1 cellular context compared by ENCODE assay signal in genomic region chr4:113762061-113762850, GRCh38.
TF ChIP-seq lines count a peak whose summit lies in the region.

No MANE protein-coding gene starts in this region.

TF ChIP-seq in WTC11, 78 proteins besides CTCF, POLR2A, EP300 and RAD21 (continued from another document):
- TF ChIP-seq ARID4B (CRISPR knock-in tag; IDR thresholded peaks at IDR 0.05; ENCODE audit: borderline replicate concordance), result 0 out of 2 replicates have a peak, but pooled peaks have one; percentile 28
- TF ChIP-seq, protein P1, sequence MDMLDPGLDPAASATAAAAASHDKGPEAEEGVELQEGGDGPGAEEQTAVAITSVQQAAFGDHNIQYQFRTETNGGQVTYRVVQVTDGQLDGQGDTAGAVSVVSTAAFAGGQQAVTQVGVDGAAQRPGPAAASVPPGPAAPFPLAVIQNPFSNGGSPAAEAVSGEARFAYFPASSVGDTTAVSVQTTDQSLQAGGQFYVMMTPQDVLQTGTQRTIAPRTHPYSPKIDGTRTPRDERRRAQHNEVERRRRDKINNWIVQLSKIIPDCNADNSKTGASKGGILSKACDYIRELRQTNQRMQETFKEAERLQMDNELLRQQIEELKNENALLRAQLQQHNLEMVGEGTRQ (CRISPR knock-in tag; IDR thresholded peaks at IDR 0.05), result peak; percentile 98
- no peak for TF ChIP-seq ZNF671 (CRISPR knock-in tag; IDR thresholded peaks at IDR 0.05)
- peak; percentile 97 for TF ChIP-seq USF1 (CRISPR knock-in tag; IDR thresholded peaks at IDR 0.05)
- no peak for TF ChIP-seq FOXJ3 (CRISPR knock-in tag; IDR thresholded peaks at IDR 0.05; ENCODE audit: borderline replicate concordance)
- no peak for TF ChIP-seq ZBTB43 (CRISPR knock-in tag; IDR thresholded peaks at IDR 0.05)
- 0 out of 2 replicates have a peak, but pooled peaks have one; percentile 3 for TF ChIP-seq ZNF423 (CRISPR knock-in tag; IDR thresholded peaks at IDR 0.05)
- TF ChIP-seq ELF4 (CRISPR knock-in tag; IDR thresholded peaks at IDR 0.05; ENCODE audit: low read depth), result no peak
- peak; percentile 45; the same call in 1 of the 2 replicates for TF ChIP-seq MAX (CRISPR knock-in tag; IDR thresholded peaks at IDR 0.05)
- no peak for TF ChIP-seq ATF1 (CRISPR knock-in tag; IDR thresholded peaks at IDR 0.05)
- TF ChIP-seq ZNF416 (CRISPR knock-in tag; IDR thresholded peaks at IDR 0.05), result no peak
- TF ChIP-seq MXD4 (CRISPR knock-in tag; IDR thresholded peaks at IDR 0.05; ENCODE audit: borderline replicate concordance), result no peak
- no peak for TF ChIP-seq ZNF232 (CRISPR knock-in tag; IDR thresholded peaks at IDR 0.05)
- TF ChIP-seq, protein P2, sequence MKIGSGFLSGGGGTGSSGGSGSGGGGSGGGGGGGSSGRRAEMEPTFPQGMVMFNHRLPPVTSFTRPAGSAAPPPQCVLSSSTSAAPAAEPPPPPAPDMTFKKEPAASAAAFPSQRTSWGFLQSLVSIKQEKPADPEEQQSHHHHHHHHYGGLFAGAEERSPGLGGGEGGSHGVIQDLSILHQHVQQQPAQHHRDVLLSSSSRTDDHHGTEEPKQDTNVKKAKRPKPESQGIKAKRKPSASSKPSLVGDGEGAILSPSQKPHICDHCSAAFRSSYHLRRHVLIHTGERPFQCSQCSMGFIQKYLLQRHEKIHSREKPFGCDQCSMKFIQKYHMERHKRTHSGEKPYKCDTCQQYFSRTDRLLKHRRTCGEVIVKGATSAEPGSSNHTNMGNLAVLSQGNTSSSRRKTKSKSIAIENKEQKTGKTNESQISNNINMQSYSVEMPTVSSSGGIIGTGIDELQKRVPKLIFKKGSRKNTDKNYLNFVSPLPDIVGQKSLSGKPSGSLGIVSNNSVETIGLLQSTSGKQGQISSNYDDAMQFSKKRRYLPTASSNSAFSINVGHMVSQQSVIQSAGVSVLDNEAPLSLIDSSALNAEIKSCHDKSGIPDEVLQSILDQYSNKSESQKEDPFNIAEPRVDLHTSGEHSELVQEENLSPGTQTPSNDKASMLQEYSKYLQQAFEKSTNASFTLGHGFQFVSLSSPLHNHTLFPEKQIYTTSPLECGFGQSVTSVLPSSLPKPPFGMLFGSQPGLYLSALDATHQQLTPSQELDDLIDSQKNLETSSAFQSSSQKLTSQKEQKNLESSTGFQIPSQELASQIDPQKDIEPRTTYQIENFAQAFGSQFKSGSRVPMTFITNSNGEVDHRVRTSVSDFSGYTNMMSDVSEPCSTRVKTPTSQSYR (CRISPR knock-in tag; IDR thresholded peaks at IDR 0.05), result no peak
- TF ChIP-seq CBFB (CRISPR knock-in tag; IDR thresholded peaks at IDR 0.05; ENCODE audit: low read depth), result no peak
- TF ChIP-seq OVOL2 (CRISPR knock-in tag; IDR thresholded peaks at IDR 0.05; ENCODE audit: borderline replicate concordance), result no peak
- no peak for TF ChIP-seq ESRRA (CRISPR knock-in tag; IDR thresholded peaks at IDR 0.05; ENCODE audit: borderline replicate concordance)
- no peak; the same call in 1 of the 2 replicates for TF ChIP-seq GABPB1 (CRISPR knock-in tag; IDR thresholded peaks at IDR 0.05)
- no peak for TF ChIP-seq EMX1 (CRISPR knock-in tag; IDR thresholded peaks at IDR 0.05)
- no peak for TF ChIP-seq ZBTB21 (CRISPR knock-in tag; IDR thresholded peaks at IDR 0.05; ENCODE audit: borderline replicate concordance)
- TF ChIP-seq NR3C1 (CRISPR knock-in tag; conservative IDR thresholded peaks at IDR 0.05; ENCODE audit: low read depth), result no peak
- no peak for TF ChIP-seq ZSCAN18 (CRISPR knock-in tag; IDR thresholded peaks at IDR 0.05)
- TF ChIP-seq HMGA2 (CRISPR knock-in tag; IDR thresholded peaks at IDR 0.05), result no peak
- no peak for TF ChIP-seq MYBL2 (CRISPR knock-in tag; IDR thresholded peaks at IDR 0.05)
- no peak for TF ChIP-seq ATF6 (CRISPR knock-in tag; IDR thresholded peaks at IDR 0.05)
- TF ChIP-seq, protein P3, sequence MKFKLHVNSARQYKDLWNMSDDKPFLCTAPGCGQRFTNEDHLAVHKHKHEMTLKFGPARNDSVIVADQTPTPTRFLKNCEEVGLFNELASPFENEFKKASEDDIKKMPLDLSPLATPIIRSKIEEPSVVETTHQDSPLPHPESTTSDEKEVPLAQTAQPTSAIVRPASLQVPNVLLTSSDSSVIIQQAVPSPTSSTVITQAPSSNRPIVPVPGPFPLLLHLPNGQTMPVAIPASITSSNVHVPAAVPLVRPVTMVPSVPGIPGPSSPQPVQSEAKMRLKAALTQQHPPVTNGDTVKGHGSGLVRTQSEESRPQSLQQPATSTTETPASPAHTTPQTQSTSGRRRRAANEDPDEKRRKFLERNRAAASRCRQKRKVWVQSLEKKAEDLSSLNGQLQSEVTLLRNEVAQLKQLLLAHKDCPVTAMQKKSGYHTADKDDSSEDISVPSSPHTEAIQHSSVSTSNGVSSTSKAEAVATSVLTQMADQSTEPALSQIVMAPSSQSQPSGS (CRISPR knock-in tag; IDR thresholded peaks at IDR 0.05; ENCODE audit: borderline replicate concordance, low read depth), result no peak
- TF ChIP-seq PRRX2 (CRISPR knock-in tag; IDR thresholded peaks at IDR 0.05), result no peak
- TF ChIP-seq, protein P4, sequence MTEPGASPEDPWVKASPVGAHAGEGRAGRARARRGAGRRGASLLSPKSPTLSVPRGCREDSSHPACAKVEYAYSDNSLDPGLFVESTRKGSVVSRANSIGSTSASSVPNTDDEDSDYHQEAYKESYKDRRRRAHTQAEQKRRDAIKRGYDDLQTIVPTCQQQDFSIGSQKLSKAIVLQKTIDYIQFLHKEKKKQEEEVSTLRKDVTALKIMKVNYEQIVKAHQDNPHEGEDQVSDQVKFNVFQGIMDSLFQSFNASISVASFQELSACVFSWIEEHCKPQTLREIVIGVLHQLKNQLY (CRISPR knock-in tag; IDR thresholded peaks at IDR 0.05), result no peak
- no peak for TF ChIP-seq ZNF121 (CRISPR knock-in tag; IDR thresholded peaks at IDR 0.05)
- TF ChIP-seq, protein P5, sequence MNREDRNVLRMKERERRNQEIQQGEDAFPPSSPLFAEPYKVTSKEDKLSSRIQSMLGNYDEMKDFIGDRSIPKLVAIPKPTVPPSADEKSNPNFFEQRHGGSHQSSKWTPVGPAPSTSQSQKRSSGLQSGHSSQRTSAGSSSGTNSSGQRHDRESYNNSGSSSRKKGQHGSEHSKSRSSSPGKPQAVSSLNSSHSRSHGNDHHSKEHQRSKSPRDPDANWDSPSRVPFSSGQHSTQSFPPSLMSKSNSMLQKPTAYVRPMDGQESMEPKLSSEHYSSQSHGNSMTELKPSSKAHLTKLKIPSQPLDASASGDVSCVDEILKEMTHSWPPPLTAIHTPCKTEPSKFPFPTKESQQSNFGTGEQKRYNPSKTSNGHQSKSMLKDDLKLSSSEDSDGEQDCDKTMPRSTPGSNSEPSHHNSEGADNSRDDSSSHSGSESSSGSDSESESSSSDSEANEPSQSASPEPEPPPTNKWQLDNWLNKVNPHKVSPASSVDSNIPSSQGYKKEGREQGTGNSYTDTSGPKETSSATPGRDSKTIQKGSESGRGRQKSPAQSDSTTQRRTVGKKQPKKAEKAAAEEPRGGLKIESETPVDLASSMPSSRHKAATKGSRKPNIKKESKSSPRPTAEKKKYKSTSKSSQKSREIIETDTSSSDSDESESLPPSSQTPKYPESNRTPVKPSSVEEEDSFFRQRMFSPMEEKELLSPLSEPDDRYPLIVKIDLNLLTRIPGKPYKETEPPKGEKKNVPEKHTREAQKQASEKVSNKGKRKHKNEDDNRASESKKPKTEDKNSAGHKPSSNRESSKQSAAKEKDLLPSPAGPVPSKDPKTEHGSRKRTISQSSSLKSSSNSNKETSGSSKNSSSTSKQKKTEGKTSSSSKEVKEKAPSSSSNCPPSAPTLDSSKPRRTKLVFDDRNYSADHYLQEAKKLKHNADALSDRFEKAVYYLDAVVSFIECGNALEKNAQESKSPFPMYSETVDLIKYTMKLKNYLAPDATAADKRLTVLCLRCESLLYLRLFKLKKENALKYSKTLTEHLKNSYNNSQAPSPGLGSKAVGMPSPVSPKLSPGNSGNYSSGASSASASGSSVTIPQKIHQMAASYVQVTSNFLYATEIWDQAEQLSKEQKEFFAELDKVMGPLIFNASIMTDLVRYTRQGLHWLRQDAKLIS (CRISPR knock-in tag; IDR thresholded peaks at IDR 0.05; ENCODE audit: borderline replicate concordance), result no peak
- TF ChIP-seq ZNF396 (CRISPR knock-in tag; IDR thresholded peaks at IDR 0.05; ENCODE audit: borderline replicate concordance), result no peak
- TF ChIP-seq, protein P6, sequence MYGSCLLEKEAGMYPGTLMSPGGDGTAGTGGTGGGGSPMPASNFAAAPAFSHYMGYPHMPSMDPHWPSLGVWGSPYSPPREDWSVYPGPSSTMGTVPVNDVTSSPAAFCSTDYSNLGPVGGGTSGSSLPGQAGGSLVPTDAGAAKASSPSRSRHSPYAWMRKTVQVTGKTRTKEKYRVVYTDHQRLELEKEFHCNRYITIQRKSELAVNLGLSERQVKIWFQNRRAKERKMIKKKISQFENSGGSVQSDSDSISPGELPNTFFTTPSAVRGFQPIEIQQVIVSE (CRISPR knock-in tag; IDR thresholded peaks at IDR 0.05; ENCODE audit: borderline replicate concordance), result no peak
- TF ChIP-seq SP1 (CRISPR knock-in tag; conservative IDR thresholded peaks at IDR 0.05), result 0 out of 2 replicates have a peak, but pooled peaks have one; percentile 29
- TF ChIP-seq JUN (CRISPR knock-in tag; IDR thresholded peaks at IDR 0.05), result no peak
